8 cellular contexts compared by ENCODE assay signal in the genomic region with DNA sequence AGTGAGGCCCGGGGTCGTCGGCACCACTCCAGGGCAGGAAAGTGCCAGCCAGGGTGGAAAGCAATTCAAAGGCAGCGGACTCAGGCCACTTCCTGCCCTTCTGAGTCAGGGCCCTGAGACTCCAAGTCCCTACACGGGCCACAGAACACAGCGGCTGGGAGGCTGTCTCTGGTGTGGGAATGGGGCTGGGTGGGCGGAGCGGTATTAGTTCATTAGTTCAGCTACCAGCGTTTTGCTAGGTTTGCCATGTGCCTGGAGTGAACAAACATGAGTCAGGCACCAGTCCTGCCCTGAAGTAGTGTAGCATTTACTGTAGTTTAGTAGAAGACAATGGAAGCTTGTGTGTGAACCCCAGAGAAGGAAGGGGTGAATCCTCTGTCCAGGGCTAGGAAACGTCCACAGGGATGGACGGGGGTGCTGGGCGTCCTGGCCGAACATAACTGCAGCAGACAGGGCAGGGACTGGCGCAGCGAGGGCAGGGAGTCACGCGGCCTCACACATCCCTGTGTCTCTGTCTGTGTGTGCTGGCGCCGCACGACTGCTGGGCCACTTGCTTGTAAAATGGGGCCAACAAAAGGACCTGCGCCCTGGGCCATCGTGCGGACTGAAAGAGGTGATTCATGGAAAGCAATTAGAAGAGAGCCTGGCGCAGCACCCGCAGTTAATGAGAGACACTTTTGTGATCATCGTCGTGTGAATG.
DNase-seq lines count a peak whose midpoint lies in the region; ATAC-seq and TF ChIP-seq lines count a peak whose summit lies in the region.

No MANE protein-coding gene starts in this region.

- H3K36me3 ChIP-seq in MG63 (no peaks in the 10 kb centered on the region), body of pancreas (replicated peaks in 1 of 2; ENCODE audit: insufficient read depth in 1 of 2, low read depth in 2 of 2) (no peaks in the 10 kb centered on the region), Peyer's patch (no peaks in the 10 kb centered on the region)

- ATAC-seq in body of pancreas = no peak

- TF ChIP-seq POLR2A in body of pancreas (IDR thresholded peaks at IDR 0.05) (no peak), Peyer's patch (IDR thresholded peaks at IDR 0.05) (no peak)

- H3K27ac ChIP-seq in body of pancreas (no peak overlapping the region), Peyer's patch (no peak overlapping the region)

- H3K27me3 ChIP-seq in MG63 (no peaks in the 10 kb centered on the region), body of pancreas (no peaks in the 10 kb centered on the region), Peyer's patch (no peaks in the 10 kb centered on the region)

- H3K4me1 ChIP-seq in body of pancreas (peaks cover 16% of the 10 kb centered on the region), Peyer's patch (peaks cover 0 to 10% (median 5%) of the 10 kb centered on the region in 4 donors)

- 74 to 82% methylated on average over 25 to 27 of the region's 27 CpGs for WGBS in body of pancreas, 2 donors

- intact Hi-C loops in body of pancreas (cut with DNase I) = loop anchor here (5.0 to 10.0 kb wide), 2 partner anchors 148 to 470 kb away; no protein-coding TSS in a partner anchor

- no peak overlapping the region for H3K4me3 ChIP-seq in MG63
- no peak overlapping the region for H3K4me3 ChIP-seq in body of pancreas
- no peak overlapping the region for H3K4me3 ChIP-seq in Peyer's patch

- no peaks in the 10 kb centered on the region for H3K9me3 ChIP-seq in MG63
- H3K9me3 ChIP-seq in body of pancreas = no peaks in the 10 kb centered on the region
- H3K9me3 ChIP-seq in Peyer's patch = no peaks in the 10 kb centered on the region

- no peak for TF ChIP-seq CTCF in body of pancreas (IDR thresholded peaks at IDR 0.05)
- TF ChIP-seq CTCF in Peyer's patch (IDR thresholded peaks at IDR 0.05) = no peak

- DNase-seq in COLO829 (ENCODE audit: low spot score) (peak; percentile 82), MG63 (peak; percentile 83), body of pancreas (peak in 3 of 4 donors; percentile 32 to 55 (median 41)), medulla oblongata (ENCODE audit: extremely low spot score) (peak; percentile 28), Peyer's patch (no peak), OCI-M2 (lab: John Stamatoyannopoulos, UW; ENCODE audit: unreplicated experiment) (no peak), midbrain (lab: John Stamatoyannopoulos, UW) (no peak)
- no peak for DNase-seq in activated CD4-positive, alpha-beta T cell treated with anti-CD3 and anti-CD28 coated beads for 1 hour

Comparison
In these comparisons a context has a peak if more than half of its experiments do, and no peak if none do; other contexts are left out.
1. DNase-seq: peak in COLO829 (single experiment), MG63 (single experiment), body of pancreas (3 of 4) and medulla oblongata (single experiment); none in Peyer's patch (0 of 3), OCI-M2 (single experiment), midbrain (single experiment) and activated CD4-positive, alpha-beta T cell treated with anti-CD3 and anti-CD28 coated beads for 1 hour (single experiment).